ENCODE assay signal across 1 cellular context in genomic region chr14:100291305-100292075, GRCh38.
TF ChIP-seq lines count a peak whose summit lies in the region.

No MANE protein-coding gene starts in this region.

TF ChIP-seq in SK-N-SH treated with all-trans-retinoic acid at 6 μM for 48 hours, 23 proteins besides CTCF, POLR2A, EP300 and RAD21 (continued from another document):
- no peak for TF ChIP-seq POU6F1 (CRISPR knock-in tag; IDR thresholded peaks at IDR 0.05; ENCODE audit: borderline replicate concordance, low read depth)
- TF ChIP-seq BACH2 (CRISPR knock-in tag; IDR thresholded peaks at IDR 0.05; ENCODE audit: borderline replicate concordance), result no peak
- TF ChIP-seq CREB5 (CRISPR knock-in tag; IDR thresholded peaks at IDR 0.05; ENCODE audit: low read depth), result no peak
- TF ChIP-seq ZNF70 (CRISPR knock-in tag; IDR thresholded peaks at IDR 0.05), result no peak
